20 cellular contexts compared by ENCODE assay signal in the genomic region with DNA sequence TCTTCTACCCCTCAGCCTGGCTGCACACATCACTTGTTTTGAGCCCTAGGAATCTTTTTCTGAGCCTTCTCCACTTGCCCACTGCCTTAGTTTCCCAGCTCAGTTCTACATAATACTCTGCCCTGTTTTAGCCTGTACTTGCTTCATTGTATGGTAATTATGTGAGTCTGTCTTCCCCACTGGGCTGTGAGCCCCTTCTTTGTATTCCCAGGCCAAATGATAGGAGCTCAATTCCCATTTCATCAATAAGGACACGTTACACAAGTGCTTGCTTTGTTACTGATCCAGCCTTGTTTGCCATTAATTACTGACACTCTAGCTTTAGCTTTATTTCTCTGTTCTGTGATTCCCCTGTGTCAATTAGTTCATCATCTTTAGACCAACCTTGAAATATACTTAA.
"Had no signal": no experiment of that assay in that cellular context is flagged by ENCODE, and none has a peak within 500 bp of the region (broad histone marks: within the 10 kb centered on the region; RNA-seq: fewer than 3 reads in every experiment).

No MANE protein-coding gene starts in this region.

- DNase-seq: dermis blood vessel endothelial cell; effector memory CD4-positive, alpha-beta T cell; head of caudate nucleus; left ventricle myocardium superior; lower lobe of right lung; psoas muscle; right cardiac atrium; sigmoid colon; spleen; stimulated activated CD4-positive, alpha-beta T cell treated with anti-CD3 and anti-CD28 coated beads, Interleukin-4, amount 100 ng/mL, for 4 hours; trophoblast cell had no signal

- H3K27ac ChIP-seq: coronary artery, lower lobe of right lung, neutrophil, parathyroid adenoma, psoas muscle, sigmoid colon, spleen, suprapubic skin, vagina had no signal

- H3K4me3 ChIP-seq: coronary artery, lower lobe of right lung, psoas muscle, sigmoid colon, spleen, suprapubic skin, vagina had no signal

- H3K4me3 Mint-ChIP-seq: natural killer cell treated with Interleukin-12 subunit alpha and Interleukin-12 subunit beta and Interleukin-15 and Interleukin-18, amount 100 ng/mL, for 72 hours; neural crest cell; stimulated activated memory B cell treated with anti-CD40 and anti-IgM and Interleukin-4, amounts not matched to agents 10 μg/mL and 1 μg/mL and 100 μg/mL, for 72 hours; stimulated activated naive CD8-positive, alpha-beta T cell treated with anti-CD3 and anti-CD28 coated beads, Interleukin-15, Interleukin-2, amounts not matched to agents 100 ng/mL and 50 ng/mL, for 24 hours had no signal

- H3K4me1 ChIP-seq: lower lobe of right lung, parathyroid adenoma, psoas muscle, sigmoid colon, vagina had no signal

- H3K36me3 ChIP-seq: lower lobe of right lung, neutrophil, sigmoid colon, spleen, suprapubic skin, vagina had no signal

- ATAC-seq: left ventricle myocardium superior; lower lobe of right lung; natural killer cell treated with Interleukin-12 subunit alpha and Interleukin-12 subunit beta and Interleukin-15 and Interleukin-18, amount 100 ng/mL, for 72 hours; psoas muscle; stimulated activated memory B cell treated with anti-CD40 and anti-IgM and Interleukin-4, amounts not matched to agents 10 μg/mL and 1 μg/mL and 100 μg/mL, for 72 hours had no signal

- H3K27me3 ChIP-seq: neutrophil, sigmoid colon, spleen, suprapubic skin, vagina had no signal

- H3K9me3 Mint-ChIP-seq: natural killer cell treated with Interleukin-12 subunit alpha and Interleukin-12 subunit beta and Interleukin-15 and Interleukin-18, amount 100 ng/mL, for 72 hours; neural crest cell; stimulated activated memory B cell treated with anti-CD40 and anti-IgM and Interleukin-4, amounts not matched to agents 10 μg/mL and 1 μg/mL and 100 μg/mL, for 72 hours; stimulated activated naive CD8-positive, alpha-beta T cell treated with anti-CD3 and anti-CD28 coated beads, Interleukin-15, Interleukin-2, amounts not matched to agents 100 ng/mL and 50 ng/mL, for 24 hours had no signal

- H3K36me3 Mint-ChIP-seq: natural killer cell treated with Interleukin-12 subunit alpha and Interleukin-12 subunit beta and Interleukin-15 and Interleukin-18, amount 100 ng/mL, for 72 hours; stimulated activated memory B cell treated with anti-CD40 and anti-IgM and Interleukin-4, amounts not matched to agents 10 μg/mL and 1 μg/mL and 100 μg/mL, for 72 hours had no signal

- H3K27me3 Mint-ChIP-seq: stimulated activated memory B cell treated with anti-CD40 and anti-IgM and Interleukin-4, amounts not matched to agents 10 μg/mL and 1 μg/mL and 100 μg/mL, for 72 hours; stimulated activated naive CD8-positive, alpha-beta T cell treated with anti-CD3 and anti-CD28 coated beads, Interleukin-15, Interleukin-2, amounts not matched to agents 100 ng/mL and 50 ng/mL, for 24 hours had no signal

- H3K9ac ChIP-seq: parathyroid adenoma had no signal

- H3K27ac Mint-ChIP-seq: natural killer cell treated with Interleukin-12 subunit alpha and Interleukin-12 subunit beta and Interleukin-15 and Interleukin-18, amount 100 ng/mL, for 72 hours; stimulated activated memory B cell treated with anti-CD40 and anti-IgM and Interleukin-4, amounts not matched to agents 10 μg/mL and 1 μg/mL and 100 μg/mL, for 72 hours; stimulated activated naive CD8-positive, alpha-beta T cell treated with anti-CD3 and anti-CD28 coated beads, Interleukin-15, Interleukin-2, amounts not matched to agents 100 ng/mL and 50 ng/mL, for 24 hours had no signal

- H3K9me3 ChIP-seq: lower lobe of right lung, neutrophil, psoas muscle, sigmoid colon, spleen, suprapubic skin, vagina had no signal
